In genomic region chr5:137091473-137091872, GRCh38 we compare ENCODE assay signal across 16 cellular contexts.
A peak's percentile ranks its signal among the peaks of the same experiment; 100 is the strongest.
DNase-seq lines count a peak whose midpoint lies in the region; ATAC-seq lines count a peak whose summit lies in the region.
"Had no signal": no experiment of that assay in that cellular context is flagged by ENCODE, and none has a peak within 500 bp of the region (broad histone marks: within the 10 kb centered on the region; RNA-seq: fewer than 3 reads in every experiment).

No MANE protein-coding gene starts in this region.

- ATAC-seq in HG02973 (IDR thresholded peaks at IDR 0.05; ENCODE audit: unreplicated experiment): no peak
- ATAC-seq in HG03571 (IDR thresholded peaks at IDR 0.05; ENCODE audit: unreplicated experiment): no peak
- ATAC-seq in activated naive CD8-positive, alpha-beta T cell treated with anti-CD3 and anti-CD28 coated beads, Interleukin-2, amount 50 U/mL, for 24 hours: no peak
- ATAC-seq: effector memory CD8-positive, alpha-beta T cell; left lung; T-cell had no signal

- H3K4me1 Mint-ChIP-seq in activated naive CD8-positive, alpha-beta T cell treated with anti-CD3 and anti-CD28 coated beads, Interleukin-2, amount 50 U/mL, for 24 hours: no peaks in the 10 kb centered on the region
- H3K4me1 Mint-ChIP-seq: T-cell had no signal

- H3K27me3 Mint-ChIP-seq in activated naive CD8-positive, alpha-beta T cell treated with anti-CD3 and anti-CD28 coated beads, Interleukin-2, amount 50 U/mL, for 24 hours: peaks cover 5% of the 10 kb centered on the region
- H3K27me3 Mint-ChIP-seq: CD4-positive, alpha-beta T cell; effector memory CD8-positive, alpha-beta T cell; T-cell had no signal

- H3K36me3 Mint-ChIP-seq in activated naive CD8-positive, alpha-beta T cell treated with anti-CD3 and anti-CD28 coated beads, Interleukin-2, amount 50 U/mL, for 24 hours (ENCODE audit: low read depth): no peaks in the 10 kb centered on the region
- H3K36me3 Mint-ChIP-seq: T-cell had no signal

- H3K9me3 Mint-ChIP-seq in activated naive CD8-positive, alpha-beta T cell treated with anti-CD3 and anti-CD28 coated beads, Interleukin-2, amount 50 U/mL, for 24 hours: no peaks in the 10 kb centered on the region
- H3K9me3 Mint-ChIP-seq: CD4-positive, alpha-beta T cell had no signal

- DNase-seq in ELF-1 (ENCODE audit: low read depth, low spot score) (peak; percentile 82), NCI-H128 (lab: John Stamatoyannopoulos, UW; ENCODE audit: unreplicated experiment) (peak; percentile 38), astrocyte of the hippocampus (ENCODE audit: low read depth, low spot score) (peak; percentile 79), medulla oblongata (ENCODE audit: extremely low spot score) (peak; percentile 76), HCEC 1CT (no peak)
- DNase-seq in activated naive CD8-positive, alpha-beta T cell treated with anti-CD3 and anti-CD28 coated beads, Interleukin-2, amount 50 U/mL, for 24 hours: no peak
- DNase-seq: activated CD4-positive, alpha-beta T cell treated with anti-CD3 and anti-CD28 coated beads for 48 hours; CD4-positive, alpha-beta T cell; effector memory CD8-positive, alpha-beta T cell; glutamatergic neuron; left lung; stimulated activated CD8-positive, alpha-beta memory T cell treated with anti-CD3 and anti-CD28 coated beads, Interleukin-4, amount 100 ng/mL, for 48 hours; T-cell; transverse colon had no signal

- H3K27ac Mint-ChIP-seq in activated naive CD8-positive, alpha-beta T cell treated with anti-CD3 and anti-CD28 coated beads, Interleukin-2, amount 50 U/mL, for 24 hours: no peak overlapping the region
- H3K27ac Mint-ChIP-seq: CD4-positive, alpha-beta T cell; effector memory CD8-positive, alpha-beta T cell; T-cell had no signal

- no peak overlapping the region for H3K4me3 Mint-ChIP-seq in activated naive CD8-positive, alpha-beta T cell treated with anti-CD3 and anti-CD28 coated beads, Interleukin-2, amount 50 U/mL, for 24 hours
- H3K4me3 Mint-ChIP-seq: CD4-positive, alpha-beta T cell; effector memory CD8-positive, alpha-beta T cell; T-cell had no signal

Comparison
In these comparisons a context has a peak if more than half of its experiments do, and no peak if none do; other contexts are left out.
1. DNase-seq: peak in ELF-1 (single experiment), NCI-H128 (single experiment), astrocyte of the hippocampus (single experiment) and medulla oblongata (single experiment); none in HCEC 1CT (single experiment) and activated naive CD8-positive, alpha-beta T cell treated with anti-CD3 and anti-CD28 coated beads, Interleukin-2, amount 50 U/mL, for 24 hours (single experiment).